ENCODE assay signal across 22 cellular contexts in the genomic region with DNA sequence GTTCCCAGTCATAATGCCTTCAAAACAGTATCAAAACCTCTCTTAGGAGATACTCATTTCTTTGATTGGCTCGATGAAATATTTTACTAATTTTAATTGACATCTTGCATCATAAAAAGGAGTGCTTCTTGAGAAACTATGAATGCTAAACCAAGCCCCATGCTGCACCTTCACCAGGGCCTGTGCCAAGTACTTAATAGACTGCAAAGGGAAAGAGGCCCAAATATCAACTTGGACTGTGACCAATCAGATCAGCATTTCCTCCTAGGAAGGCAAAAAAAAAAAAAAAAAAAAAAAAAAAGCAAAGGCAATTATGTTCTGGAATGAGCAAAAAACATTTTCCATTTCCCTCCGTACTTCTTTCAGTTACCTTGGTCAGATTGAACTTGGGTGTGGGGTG.
DNase-seq lines count a peak whose midpoint lies in the region; TF ChIP-seq lines count a peak whose summit lies in the region.
"Had no signal": no experiment of that assay in that cellular context is flagged by ENCODE, and none has a peak within 500 bp of the region (broad histone marks: within the 10 kb centered on the region; RNA-seq: fewer than 3 reads in every experiment).

No MANE protein-coding gene starts in this region.

- H3K27ac ChIP-seq in thyroid gland: no peak overlapping the region
- H3K27ac ChIP-seq: BLaER1, SJCRH30 had no signal

- no peak for TF ChIP-seq CTCF in foreskin fibroblast (IDR thresholded peaks at IDR 0.05; ENCODE audit: low read depth, low read length)
- no peak for TF ChIP-seq CTCF in thyroid gland (IDR thresholded peaks at IDR 0.05)

- H3K4me1 ChIP-seq in thyroid gland: peaks cover 20 to 27% of the 10 kb centered on the region in 2 donors
- H3K4me1 ChIP-seq: BLaER1, Caco-2, SJCRH30 had no signal

- H3K36me3 ChIP-seq in thyroid gland: no peaks in the 10 kb centered on the region
- H3K36me3 ChIP-seq: BLaER1, SJCRH30 had no signal

- TF ChIP-seq POLR2A in thyroid gland (IDR thresholded peaks at IDR 0.05): no peak

- peak; percentile 31 for DNase-seq in M059J (ENCODE audit: low read depth)
- peak; percentile 34 for DNase-seq in cerebellum (ENCODE audit: low spot score)
- DNase-seq in foreskin fibroblast: peak; percentile 11 to 45
- peak; percentile 46 to 58 for DNase-seq in thyroid gland
- DNase-seq in activated CD4-positive, alpha-beta T cell treated with anti-CD3 and anti-CD28 coated beads for 1 hour: no peak
- DNase-seq in dedifferentiated amniotic fluid mesenchymal stem cell (ENCODE audit: extremely low spot score): no peak
- DNase-seq in activated CD4-positive, alpha-beta T cell treated with anti-CD3 and anti-CD28 coated beads, Interleukin-2, amount 50 U/mL, for 4 hours: no peak
- DNase-seq: Caco-2; CD4-positive, alpha-beta memory T cell; DMS 273 treated with DMSO at 0.1 percent for 48 hours; GDM1; GOT3; HCEC 1CT; KG1; NCI-H1092 treated with DMSO at 0.1 percent for 48 hours; NCI-H1436 treated with DMSO at 0.1 percent for 48 hours; NCI-H2081; NCI-H2171 treated with DMSO at 0.1 percent for 48 hours; NCI-H526; OCI-M1; SJCRH30 had no signal

- whole genome bisulfite sequencing in thyroid gland, 2 donors: 29 to 50% methylated on average over 2 of the region's 2 CpGs

- H3K9me3 ChIP-seq in thyroid gland: no peaks in the 10 kb centered on the region
- H3K9me3 ChIP-seq: BLaER1, Caco-2, SJCRH30 had no signal

- no peaks in the 10 kb centered on the region for H3K27me3 ChIP-seq in thyroid gland
- H3K27me3 ChIP-seq: BLaER1, SJCRH30 had no signal

- H3K4me3 ChIP-seq in foreskin fibroblast (ENCODE audit: low read depth in 1 of 2, low read length in 2 of 2) (no peak overlapping the region), thyroid gland (replicated peaks in 1 of 3) (no peak overlapping the region)
- H3K4me3 ChIP-seq: BLaER1, SJCRH30 had no signal

- intact Hi-C loops in thyroid gland (cut with DNase I): loop anchor here (10.0 kb wide), 1 partner anchor 244 kb away; no protein-coding TSS in a partner anchor

Comparison
In these comparisons a context has a peak if more than half of its experiments do, and no peak if none do; other contexts are left out.
1. DNase-seq: peak in M059J (single experiment), cerebellum (single experiment), foreskin fibroblast (2 of 2) and thyroid gland (2 of 2); none in activated CD4-positive, alpha-beta T cell treated with anti-CD3 and anti-CD28 coated beads for 1 hour (single experiment), dedifferentiated amniotic fluid mesenchymal stem cell (single experiment) and activated CD4-positive, alpha-beta T cell treated with anti-CD3 and anti-CD28 coated beads, Interleukin-2, amount 50 U/mL, for 4 hours (0 of 2).